8 cellular contexts compared by ENCODE assay signal in the genomic region with DNA sequence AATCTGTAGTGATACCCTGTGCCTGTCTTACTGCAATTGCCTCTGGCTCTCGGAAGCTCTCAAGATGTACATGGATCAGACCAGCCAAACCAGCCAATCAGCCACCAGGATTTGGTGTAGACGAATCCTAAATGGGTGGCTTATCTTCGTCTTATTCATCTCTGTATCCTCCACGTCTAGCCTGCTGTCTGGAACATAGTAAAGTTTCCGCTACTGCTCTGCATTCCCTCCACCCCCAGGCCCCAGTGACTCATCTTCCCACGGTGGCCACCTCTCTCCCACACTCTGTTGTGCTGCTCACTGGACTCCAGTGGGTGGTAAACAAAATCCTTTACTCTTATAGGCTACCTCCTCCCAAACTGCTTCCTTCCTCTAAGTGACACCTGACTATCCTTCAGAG. TPM values are rescaled to one million over a fixed set of nuclear protein-coding genes. Genes with fewer than 3 reads are reported as not detected.
DNase-seq lines count a peak whose midpoint lies in the region; ATAC-seq and TF ChIP-seq lines count a peak whose summit lies in the region.

No MANE protein-coding gene starts in this region.

- H3K9me3 Mint-ChIP-seq in CD4-positive, CD25-positive, alpha-beta regulatory T cell: no peaks in the 10 kb centered on the region
- no peaks in the 10 kb centered on the region for H3K9me3 Mint-ChIP-seq in T-helper 1 cell treated with Interleukin-12 subunit alpha and Interleukin-12 subunit beta and Interleukin-4 antibody, amounts not matched to agents 30 μg/mL and 1 μg/mL, for 36 hours
- peaks cover 73% of the 10 kb centered on the region for H3K9me3 Mint-ChIP-seq in nephron progenitor cell

- in situ Hi-C loops in astrocyte of the cerebellum (cut with HindIII; ENCODE audit: low sequenced_read_pairs): no loop called here

- peaks cover 53% of the 10 kb centered on the region for H3K36me3 ChIP-seq in CD4-positive, CD25-positive, alpha-beta regulatory T cell (ENCODE audit: control insufficient read depth, insufficient read depth, low read length)

- H3K4me1 Mint-ChIP-seq in CD4-positive, CD25-positive, alpha-beta regulatory T cell: peaks cover 16 to 52% (median 27%) of the 10 kb centered on the region in 4 donors
- H3K4me1 Mint-ChIP-seq in T-helper 1 cell treated with Interleukin-12 subunit alpha and Interleukin-12 subunit beta and Interleukin-4 antibody, amounts not matched to agents 30 μg/mL and 1 μg/mL, for 36 hours (ENCODE audit: low read depth): peaks cover 34% of the 10 kb centered on the region
- H3K4me1 Mint-ChIP-seq in nephron progenitor cell: peaks cover 35% of the 10 kb centered on the region

- H3K4me3 ChIP-seq in CD4-positive, CD25-positive, alpha-beta regulatory T cell (ENCODE audit: low read depth, low read length): no peak overlapping the region
- H3K4me3 ChIP-seq in astrocyte of the cerebellum (ENCODE audit: low read depth, low read length): no peak overlapping the region

- peak overlapping the region; percentile 39 to 90 (median 83) for H3K27ac Mint-ChIP-seq in CD4-positive, CD25-positive, alpha-beta regulatory T cell
- H3K27ac Mint-ChIP-seq in T-helper 1 cell treated with Interleukin-12 subunit alpha and Interleukin-12 subunit beta and Interleukin-4 antibody, amounts not matched to agents 30 μg/mL and 1 μg/mL, for 36 hours: peak overlapping the region; percentile 74
- H3K27ac Mint-ChIP-seq in nephron progenitor cell: peak overlapping the region; percentile 84

- H3K9me3 ChIP-seq in CD4-positive, CD25-positive, alpha-beta regulatory T cell (ENCODE audit: control insufficient read depth in 2 of 2, low read length in 2 of 2): no peaks in the 10 kb centered on the region

- peak overlapping the region; percentile 61 for H3K27ac ChIP-seq in CD4-positive, CD25-positive, alpha-beta regulatory T cell (ENCODE audit: insufficient read depth, low read length, poor library complexity, severe bottlenecking)

- H3K4me1 ChIP-seq in CD4-positive, CD25-positive, alpha-beta regulatory T cell (ENCODE audit: control insufficient read depth, insufficient read depth, low read length, poor library complexity, severe bottlenecking): peaks cover 20% of the 10 kb centered on the region

- H3K27me3 Mint-ChIP-seq in CD4-positive, CD25-positive, alpha-beta regulatory T cell: no peaks in the 10 kb centered on the region
- no peaks in the 10 kb centered on the region for H3K27me3 Mint-ChIP-seq in T-helper 1 cell treated with Interleukin-12 subunit alpha and Interleukin-12 subunit beta and Interleukin-4 antibody, amounts not matched to agents 30 μg/mL and 1 μg/mL, for 36 hours (ENCODE audit: low read depth)
- H3K27me3 Mint-ChIP-seq in nephron progenitor cell (ENCODE audit: low read depth, poor library complexity): peaks cover 3% of the 10 kb centered on the region

- peaks cover 65% of the 10 kb centered on the region for H3K36me3 Mint-ChIP-seq in CD4-positive, CD25-positive, alpha-beta regulatory T cell
- H3K36me3 Mint-ChIP-seq in T-helper 1 cell treated with Interleukin-12 subunit alpha and Interleukin-12 subunit beta and Interleukin-4 antibody, amounts not matched to agents 30 μg/mL and 1 μg/mL, for 36 hours (ENCODE audit: low read depth): peaks cover 45% of the 10 kb centered on the region
- peaks cover 75% of the 10 kb centered on the region for H3K36me3 Mint-ChIP-seq in nephron progenitor cell (ENCODE audit: low read depth)

- DNase-seq in CD4-positive, CD25-positive, alpha-beta regulatory T cell: peak in 1 of 3 donors; percentile 49
- DNase-seq in astrocyte of the cerebellum (ENCODE audit: low read depth) (peak; percentile 13), nephron progenitor cell (no peak), OCI-M2 (lab: John Stamatoyannopoulos, UW; ENCODE audit: unreplicated experiment) (no peak), DMS79 treated with DMSO at 0.1 percent for 48 hours (lab: John Stamatoyannopoulos, UW) (no peak)

- H3K4me3 Mint-ChIP-seq in CD4-positive, CD25-positive, alpha-beta regulatory T cell: peak overlapping the region in 3 of 4 donors; percentile 40 to 70 (median 52)
- peak overlapping the region; percentile 17 for H3K4me3 Mint-ChIP-seq in T-helper 1 cell treated with Interleukin-12 subunit alpha and Interleukin-12 subunit beta and Interleukin-4 antibody, amounts not matched to agents 30 μg/mL and 1 μg/mL, for 36 hours
- peak overlapping the region; percentile 55 for H3K4me3 Mint-ChIP-seq in nephron progenitor cell

- peak in 1 of 2 donors; percentile 83 for ATAC-seq in CD4-positive, CD25-positive, alpha-beta regulatory T cell (ENCODE audit: low read depth in 2 of 2)
- ATAC-seq in GM21423 (IDR thresholded peaks at IDR 0.05; ENCODE audit: unreplicated experiment): no peak
- no peak for ATAC-seq in HG02852 (IDR thresholded peaks at IDR 0.05; ENCODE audit: unreplicated experiment)

- TF ChIP-seq CTCF in astrocyte of the cerebellum (IDR thresholded peaks at IDR 0.05; ENCODE audit: low read depth, low read length, missing control alignments): no peak
- no peak for TF ChIP-seq CTCF in nephron progenitor cell (IDR thresholded peaks at IDR 0.05)

- H3K27me3 ChIP-seq in CD4-positive, CD25-positive, alpha-beta regulatory T cell (ENCODE audit: control insufficient read depth, insufficient read depth, low read length): no peaks in the 10 kb centered on the region

RNA-seq across cellular contexts. Expression of gene SEPTIN6, which starts 37.8 kb away (rescaled TPM):
- total RNA-seq in CD4-positive, CD25-positive, alpha-beta regulatory T cell: 290 TPM
- 100 to 1,000 TPM; 144 to 201 (median 191) TPM for polyA plus RNA-seq in CD4-positive, CD25-positive, alpha-beta regulatory T cell

RNA-seq across cellular contexts. Expression of gene NKRF, which starts 48.9 kb away (rescaled TPM):
- total RNA-seq in CD4-positive, CD25-positive, alpha-beta regulatory T cell: 14.1 TPM
- 1 to 10 TPM; 3.4 to 6.9 (median 6.2) TPM for polyA plus RNA-seq in CD4-positive, CD25-positive, alpha-beta regulatory T cell
